In genomic region chr16:78022347-78022746, GRCh38 we compare ENCODE assay signal across 20 cellular contexts.
DNase-seq lines count a peak whose midpoint lies in the region; ATAC-seq lines count a peak whose summit lies in the region.
"Had no signal": no experiment of that assay in that cellular context is flagged by ENCODE, and none has a peak within 500 bp of the region (broad histone marks: within the 10 kb centered on the region; RNA-seq: fewer than 3 reads in every experiment).

A gene with protein sequence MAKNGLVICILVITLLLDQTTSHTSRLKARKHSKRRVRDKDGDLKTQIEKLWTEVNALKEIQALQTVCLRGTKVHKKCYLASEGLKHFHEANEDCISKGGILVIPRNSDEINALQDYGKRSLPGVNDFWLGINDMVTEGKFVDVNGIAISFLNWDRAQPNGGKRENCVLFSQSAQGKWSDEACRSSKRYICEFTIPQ (plus strand): TSS chr16:78022548. CDS start chr16:78022627, 79 bp downstream.

- H3K27me3 Mint-ChIP-seq in T-helper 1 cell treated with Interleukin-12 subunit alpha and Interleukin-12 subunit beta and Interleukin-4 antibody, amounts not matched to agents 30 μg/mL and 1 μg/mL, for 36 hours (ENCODE audit: low read depth): peaks cover 10% of the 10 kb centered on the region
- H3K27me3 Mint-ChIP-seq in effector memory CD8-positive, alpha-beta T cell: peaks cover 20 to 40% of the 10 kb centered on the region in 2 donors

- no peaks in the 10 kb centered on the region for H3K36me3 Mint-ChIP-seq in T-helper 1 cell treated with Interleukin-12 subunit alpha and Interleukin-12 subunit beta and Interleukin-4 antibody, amounts not matched to agents 30 μg/mL and 1 μg/mL, for 36 hours (ENCODE audit: low read depth)
- H3K36me3 Mint-ChIP-seq in effector memory CD8-positive, alpha-beta T cell (ENCODE audit: insufficient read depth): no peaks in the 10 kb centered on the region

- peak within 1 kb of the TSS; percentile 12 for H3K27ac Mint-ChIP-seq in T-helper 1 cell treated with Interleukin-12 subunit alpha and Interleukin-12 subunit beta and Interleukin-4 antibody, amounts not matched to agents 30 μg/mL and 1 μg/mL, for 36 hours
- H3K27ac Mint-ChIP-seq in effector memory CD8-positive, alpha-beta T cell: no peak within 1 kb of the TSS
- H3K27ac Mint-ChIP-seq: CD4-positive, alpha-beta T cell had no signal

- no peaks in the 10 kb centered on the region for H3K4me1 Mint-ChIP-seq in T-helper 1 cell treated with Interleukin-12 subunit alpha and Interleukin-12 subunit beta and Interleukin-4 antibody, amounts not matched to agents 30 μg/mL and 1 μg/mL, for 36 hours (ENCODE audit: low read depth)
- no peaks in the 10 kb centered on the region for H3K4me1 Mint-ChIP-seq in effector memory CD8-positive, alpha-beta T cell (ENCODE audit: low read depth in 2 of 2)

- no peak for ATAC-seq in HG03280 (IDR thresholded peaks at IDR 0.05; ENCODE audit: unreplicated experiment)
- ATAC-seq in GM21825 (IDR thresholded peaks at IDR 0.05; ENCODE audit: unreplicated experiment): no peak
- ATAC-seq in effector memory CD8-positive, alpha-beta T cell (replicated peaks): no peak
- no peak for ATAC-seq in HG03095 (IDR thresholded peaks at IDR 0.05; ENCODE audit: unreplicated experiment)
- ATAC-seq: HepG2, Right ventricle myocardium inferior had no signal

- no peaks in the 10 kb centered on the region for H3K9me3 Mint-ChIP-seq in T-helper 1 cell treated with Interleukin-12 subunit alpha and Interleukin-12 subunit beta and Interleukin-4 antibody, amounts not matched to agents 30 μg/mL and 1 μg/mL, for 36 hours
- no peaks in the 10 kb centered on the region for H3K9me3 Mint-ChIP-seq in effector memory CD8-positive, alpha-beta T cell
- H3K9me3 Mint-ChIP-seq: CD4-positive, alpha-beta T cell had no signal

- DNase-seq in T-helper 1 cell (no peak), ecto neural progenitor cell (ENCODE audit: low spot score) (peak; percentile 50), islet precursor cell (peak; percentile 74)
- DNase-seq in effector memory CD8-positive, alpha-beta T cell: no peak
- DNase-seq: BE2C; Calu3; CD4-positive, alpha-beta T cell; DMS53; MG63; NCI-H1092; NCI-H146; NCI-H2081 treated with DMSO at 0.1 percent for 48 hours; NCI-H524 treated with DMSO at 0.1 percent for 48 hours; Peyer's patch had no signal

- no peak within 1 kb of the TSS for H3K4me3 Mint-ChIP-seq in T-helper 1 cell treated with Interleukin-12 subunit alpha and Interleukin-12 subunit beta and Interleukin-4 antibody, amounts not matched to agents 30 μg/mL and 1 μg/mL, for 36 hours
- H3K4me3 Mint-ChIP-seq in effector memory CD8-positive, alpha-beta T cell: no peak within 1 kb of the TSS
- H3K4me3 Mint-ChIP-seq: CD4-positive, alpha-beta T cell had no signal

Comparison
In these comparisons a context has a peak if more than half of its experiments do, and no peak if none do; other contexts are left out.
1. DNase-seq: peak in ecto neural progenitor cell (single experiment) and islet precursor cell (single experiment); none in T-helper 1 cell (0 of 5) and effector memory CD8-positive, alpha-beta T cell (0 of 3).